8 cellular contexts compared by ENCODE assay signal in genomic region chrX:151974336-151975227, GRCh38. TPM values are rescaled to one million over a fixed set of nuclear protein-coding genes. Genes with fewer than 3 reads are reported as not detected.
DNase-seq lines count a peak whose midpoint lies in the region; ATAC-seq, FAIRE-seq and TF ChIP-seq lines count a peak whose summit lies in the region.

TSS of gene GABRE (minus strand) at chrX:151974676. CDS start at chrX:151974625, 51 bp downstream.

- H3K4me3 Mint-ChIP-seq in activated T-helper 17 cell treated with anti-CD3 and anti-CD28 coated beads, Interleukin-2, amount 50 U/mL, for 72 hours = no peak within 1 kb of the TSS

- H3K4me3 ChIP-seq in breast epithelium = peak within 1 kb of the TSS; percentile 55 to 72 (median 55)
- H3K4me3 ChIP-seq in kidney (ENCODE audit: low read length in 2 of 2) = peak within 1 kb of the TSS; percentile 12 to 37
- H3K4me3 ChIP-seq in thoracic aorta = peak within 1 kb of the TSS; percentile 80
- H3K4me3 ChIP-seq in effector memory CD4-positive, alpha-beta T cell (ENCODE audit: insufficient read depth, low read depth, low read length, poor library complexity, severe bottlenecking) = no peak within 1 kb of the TSS

- no peaks in the 10 kb centered on the region for H3K4me1 Mint-ChIP-seq in activated T-helper 17 cell treated with anti-CD3 and anti-CD28 coated beads, Interleukin-2, amount 50 U/mL, for 72 hours

- no peaks in the 10 kb centered on the region for H3K4me1 ChIP-seq in breast epithelium
- H3K4me1 ChIP-seq in kidney (ENCODE audit: control insufficient read depth in 1 of 2, insufficient read depth in 1 of 2, low read depth in 1 of 2, low read length in 2 of 2) = no peaks in the 10 kb centered on the region
- H3K4me1 ChIP-seq in thoracic aorta (ENCODE audit: control insufficient read depth in 1 of 2, low read depth in 2 of 2) = peaks cover 0 to 11% of the 10 kb centered on the region in 2 donors
- no peaks in the 10 kb centered on the region for H3K4me1 ChIP-seq in effector memory CD4-positive, alpha-beta T cell (ENCODE audit: control insufficient read depth, insufficient read depth, low read length, poor library complexity, severe bottlenecking)

- H3K27me3 ChIP-seq in breast epithelium (peaks cover 0 to 31% of the 10 kb centered on the region in 2 donors), thoracic aorta (replicated peaks; ENCODE audit: insufficient read depth) (no peaks in the 10 kb centered on the region)
- peaks cover 7% of the 10 kb centered on the region for H3K27me3 ChIP-seq in effector memory CD4-positive, alpha-beta T cell (replicated peaks; ENCODE audit: control insufficient read depth, insufficient read depth, low read length, poor library complexity, severe bottlenecking)

- H3K27ac Mint-ChIP-seq in activated T-helper 17 cell treated with anti-CD3 and anti-CD28 coated beads, Interleukin-2, amount 50 U/mL, for 72 hours = no peak within 1 kb of the TSS

- H3K27me3 Mint-ChIP-seq in activated T-helper 17 cell treated with anti-CD3 and anti-CD28 coated beads, Interleukin-2, amount 50 U/mL, for 72 hours = peaks cover 10% of the 10 kb centered on the region

- no peak for FAIRE-seq in kidney (lab: Jason Lieb, UNC)

- no peaks in the 10 kb centered on the region for H3K36me3 Mint-ChIP-seq in activated T-helper 17 cell treated with anti-CD3 and anti-CD28 coated beads, Interleukin-2, amount 50 U/mL, for 72 hours (ENCODE audit: low read depth)

- H3K36me3 ChIP-seq in breast epithelium (no peaks in the 10 kb centered on the region), kidney (ENCODE audit: control insufficient read depth in 1 of 2, insufficient read depth in 2 of 2, low read length in 2 of 2) (no peaks in the 10 kb centered on the region), thoracic aorta (no peaks in the 10 kb centered on the region)
- no peaks in the 10 kb centered on the region for H3K36me3 ChIP-seq in effector memory CD4-positive, alpha-beta T cell (ENCODE audit: control insufficient read depth, insufficient read depth, low read length)

- H3K27ac ChIP-seq in breast epithelium (peak within 1 kb of the TSS; percentile 43 to 78), kidney (ENCODE audit: low read depth in 2 of 2, low read length in 2 of 2) (peak within 1 kb of the TSS in 1 of 2 donors; percentile 28), thoracic aorta (peak within 1 kb of the TSS; percentile 50 to 80)
- H3K27ac ChIP-seq in effector memory CD4-positive, alpha-beta T cell (ENCODE audit: insufficient read depth, low read length, poor library complexity, severe bottlenecking) = no peak within 1 kb of the TSS

- no peak within 1 kb of the TSS for H3K9ac ChIP-seq in kidney (ENCODE audit: low read length in 2 of 2)

- DNase-seq in stimulated activated CD4-positive, alpha-beta T cell treated with anti-CD3 and anti-CD28 coated beads, Interleukin-15, amount 100 ng/mL, for 24 hours = peak; percentile 28
- DNase-seq in stimulated activated CD4-positive, alpha-beta T cell treated with anti-CD3 and anti-CD28 coated beads, Interleukin-4, amount 100 ng/mL, for 24 hours = no peak
- DNase-seq in breast epithelium (ENCODE audit: low spot score in 2 of 2) (peak in 1 of 2 donors; percentile 59), kidney (peak; percentile 83), thoracic aorta (ENCODE audit: low spot score) (no peak), NCI-H446 treated with DMSO at 0.1 percent for 48 hours (lab: John Stamatoyannopoulos, UW) (no peak)
- DNase-seq in effector memory CD4-positive, alpha-beta T cell = no peak

- peak; percentile 39 for TF ChIP-seq POLR2A in breast epithelium (IDR thresholded peaks at IDR 0.05)

- no peaks in the 10 kb centered on the region for H3K9me3 Mint-ChIP-seq in activated T-helper 17 cell treated with anti-CD3 and anti-CD28 coated beads, Interleukin-2, amount 50 U/mL, for 72 hours

- intact Hi-C loops in breast epithelium (cut with DNase I; ENCODE audit: low total_unique reads) (no loop called here), kidney (cut with DNase I) (no loop called here)

- no peaks in the 10 kb centered on the region for H3K9me3 ChIP-seq in breast epithelium
- H3K9me3 ChIP-seq in kidney (ENCODE audit: control insufficient read depth in 1 of 2, low read length in 2 of 2) = no peaks in the 10 kb centered on the region
- no peaks in the 10 kb centered on the region for H3K9me3 ChIP-seq in thoracic aorta
- H3K9me3 ChIP-seq in effector memory CD4-positive, alpha-beta T cell (ENCODE audit: control insufficient read depth, low read length) = no peaks in the 10 kb centered on the region

- TF ChIP-seq CTCF in breast epithelium (IDR thresholded peaks at IDR 0.05) (no peak), kidney (IDR thresholded peaks at IDR 0.05; ENCODE audit: borderline replicate concordance, extremely low read depth, insufficient read depth) (no peak), thoracic aorta (IDR thresholded peaks at IDR 0.05) (no peak)

- ATAC-seq in thoracic aorta (ENCODE audit: insufficient number of reproducible peaks, low FRiP score, low read depth) = peak; percentile 66
- no peak for ATAC-seq in activated T-helper 17 cell treated with anti-CD3 and anti-CD28 coated beads, Interleukin-2, amount 50 U/mL, for 72 hours (replicated peaks)

RNA-seq across cellular contexts. Expression of gene GABRE, which starts in this region (rescaled TPM):
- total RNA-seq in breast epithelium (100 to 1,000 TPM in 1 of 3 donors, 10 to 100 TPM in 2; 42.0 to 120 (median 85.5) TPM), kidney (16.6 TPM), thoracic aorta (100 to 1,000 TPM in 1 of 2 donors, 10 to 100 TPM in 1; 40.9 to 286 TPM)
- polyA plus RNA-seq in kidney (ENCODE audit: insufficient read depth, low read depth, low replicate concordance) = 3.3 TPM
- not detected for total RNA-seq in activated T-helper 17 cell treated with anti-CD3 and anti-CD28 coated beads, Interleukin-2, amount 50 U/mL, for 72 hours

Comparison
In these comparisons a context has a peak if more than half of its experiments do, and no peak if none do; other contexts are left out.
1. RNA of gene GABRE (total RNA-seq): 40.9 to 286 TPM in thoracic aorta, 42.0 to 120 TPM in breast epithelium and 16.6 TPM in kidney (single experiment); not detected in activated T-helper 17 cell treated with anti-CD3 and anti-CD28 coated beads, Interleukin-2, amount 50 U/mL, for 72 hours; every median in the first group is over 10 times any median in the second.
2. DNase-seq: peak in stimulated activated CD4-positive, alpha-beta T cell treated with anti-CD3 and anti-CD28 coated beads, Interleukin-15, amount 100 ng/mL, for 24 hours (single experiment) and kidney (single experiment); none in stimulated activated CD4-positive, alpha-beta T cell treated with anti-CD3 and anti-CD28 coated beads, Interleukin-4, amount 100 ng/mL, for 24 hours (single experiment), thoracic aorta (single experiment), NCI-H446 treated with DMSO at 0.1 percent for 48 hours (single experiment) and effector memory CD4-positive, alpha-beta T cell (0 of 3).